8 cellular contexts compared by ENCODE assay signal in genomic region chr18:267688-268552, GRCh38. TPM values are rescaled to one million over a fixed set of nuclear protein-coding genes. Genes with fewer than 3 reads are reported as not detected.
DNase-seq lines count a peak whose midpoint lies in the region; ATAC-seq and TF ChIP-seq lines count a peak whose summit lies in the region.

THOC1 (minus strand) TSS chr18:268047; CDS start chr18:268019, 28 bp downstream.

- H3K4me1 ChIP-seq in ES-I3 (ENCODE audit: insufficient read depth, low read length) (peaks cover 17% of the 10 kb centered on the region; the same call in 1 of the 2 replicates), Loucy (ENCODE audit: insufficient read depth, low read length, poor library complexity, severe bottlenecking) (peaks cover 39% of the 10 kb centered on the region)

- H3K27me3 Mint-ChIP-seq in natural killer cell treated with Interleukin-12 subunit alpha and Interleukin-12 subunit beta and Interleukin-15 and Interleukin-18, amount 100 ng/mL, for 72 hours = no peaks in the 10 kb centered on the region

- peak within 1 kb of the TSS; percentile 95 for H3K4me3 Mint-ChIP-seq in natural killer cell treated with Interleukin-12 subunit alpha and Interleukin-12 subunit beta and Interleukin-15 and Interleukin-18, amount 100 ng/mL, for 72 hours

- H3K9me3 Mint-ChIP-seq in natural killer cell treated with Interleukin-12 subunit alpha and Interleukin-12 subunit beta and Interleukin-15 and Interleukin-18, amount 100 ng/mL, for 72 hours = no peaks in the 10 kb centered on the region

- peaks cover 21 to 30% of the 10 kb centered on the region in 2 donors for H3K4me1 Mint-ChIP-seq in natural killer cell treated with Interleukin-12 subunit alpha and Interleukin-12 subunit beta and Interleukin-15 and Interleukin-18, amount 100 ng/mL, for 72 hours (ENCODE audit: low read depth in 2 of 2)

- H3K36me3 ChIP-seq in ES-I3 (ENCODE audit: insufficient read depth, low read length) = peaks cover 7% of the 10 kb centered on the region; the same call in 1 of the 2 replicates
- peaks cover 2% of the 10 kb centered on the region for H3K36me3 ChIP-seq in H7 (replicated peaks; ENCODE audit: control insufficient read depth, insufficient read depth, low read length)
- H3K36me3 ChIP-seq in Loucy (ENCODE audit: insufficient read depth, low read length) = peaks cover 8% of the 10 kb centered on the region; the same call in 1 of the 2 replicates

- peak within 1 kb of the TSS; percentile 98 to 100 for H3K27ac Mint-ChIP-seq in natural killer cell treated with Interleukin-12 subunit alpha and Interleukin-12 subunit beta and Interleukin-15 and Interleukin-18, amount 100 ng/mL, for 72 hours

- peak within 1 kb of the TSS; percentile 83 for H2AFZ ChIP-seq in Loucy (ENCODE audit: low read length)

- H3K9me3 ChIP-seq in ES-I3 (ENCODE audit: control insufficient read depth, insufficient read depth, low read length) (no peaks in the 10 kb centered on the region), Loucy (ENCODE audit: insufficient read depth, low read depth, low read length) (no peaks in the 10 kb centered on the region)

- H3K9me2 ChIP-seq in Loucy (replicated peaks; ENCODE audit: low read depth, low read length) = no peaks in the 10 kb centered on the region

- peak within 1 kb of the TSS; percentile 87 for H3K4me3 ChIP-seq in H7 (ENCODE audit: insufficient read depth, low read depth, low read length)
- peak within 1 kb of the TSS; percentile 80 for H3K4me3 ChIP-seq in Loucy (ENCODE audit: low read length, poor library complexity, severe bottlenecking)
- peak within 1 kb of the TSS; percentile 94 for H3K4me3 ChIP-seq in fibroblast of pulmonary artery (replicated peaks; ENCODE audit: low read depth, low read length)

- TF ChIP-seq CTCF in Loucy (conservative IDR thresholded peaks at IDR 0.05; ENCODE audit: low read length) (no peak), fibroblast of pulmonary artery (IDR thresholded peaks at IDR 0.05; ENCODE audit: low read length, missing control alignments) (no peak)

- DNase-seq in H7 (peak; percentile 91), SHP77 (lab: John Stamatoyannopoulos, UW) (peak; percentile 77 to 85), fibroblast of pulmonary artery (ENCODE audit: low read depth) (peak; percentile 92)
- DNase-seq in activated effector memory CD4-positive, alpha-beta T cell treated with Interleukin-2 at 50 U/mL for 16 hours = peak; percentile 86
- DNase-seq in natural killer cell treated with Interleukin-12 subunit alpha and Interleukin-12 subunit beta and Interleukin-15 and Interleukin-18, amount 100 ng/mL, for 72 hours (ENCODE audit: low spot score) = peak; percentile 96
- DNase-seq in stimulated activated naive CD4-positive, alpha-beta T cell treated with Interleukin-2 at 50 U/mL for 16 hours (lab: John Stamatoyannopoulos, UW) = peak; percentile 97

- peaks cover 15% of the 10 kb centered on the region for H3K36me3 Mint-ChIP-seq in natural killer cell treated with Interleukin-12 subunit alpha and Interleukin-12 subunit beta and Interleukin-15 and Interleukin-18, amount 100 ng/mL, for 72 hours

- no peaks in the 10 kb centered on the region for H3F3A ChIP-seq in Loucy (ENCODE audit: low read depth)

- ATAC-seq in natural killer cell treated with Interleukin-12 subunit alpha and Interleukin-12 subunit beta and Interleukin-15 and Interleukin-18, amount 100 ng/mL, for 72 hours = peak; percentile 97

- H4K20me1 ChIP-seq in Loucy (ENCODE audit: insufficient read depth, low read length, poor library complexity, severe bottlenecking) = peaks cover 6% of the 10 kb centered on the region

- H3K79me2 ChIP-seq in Loucy (ENCODE audit: insufficient read depth, low read length) = peaks cover 39% of the 10 kb centered on the region

- peak within 1 kb of the TSS; percentile 89 for H3K4me2 ChIP-seq in Loucy (ENCODE audit: low read depth, low read length, poor library complexity, severe bottlenecking)

- H3K9ac ChIP-seq in ES-I3 (ENCODE audit: low read depth, low read length) (peak within 1 kb of the TSS; percentile 95), Loucy (ENCODE audit: low read depth, low read length, poor library complexity, severe bottlenecking) (peak within 1 kb of the TSS; percentile 90)

- H3K27me3 ChIP-seq in H7 (ENCODE audit: control insufficient read depth, insufficient read depth, low read length) (no peaks in the 10 kb centered on the region), Loucy (ENCODE audit: insufficient read depth, low read length, poor library complexity, severe bottlenecking) (no peaks in the 10 kb centered on the region)

RNA-seq across cellular contexts. Expression of gene THOC1, which starts in this region (rescaled TPM):
- 53.6 and 76.6 TPM in 2 replicates for total RNA-seq in H7 (2014; rRNA removed; shearing (Covaris generic))
- total RNA-seq in natural killer cell treated with Interleukin-12 subunit alpha and Interleukin-12 subunit beta and Interleukin-15 and Interleukin-18, amount 100 ng/mL, for 72 hours = 10 to 100 TPM; 45.4 to 72.6 TPM

Comparison
In these comparisons a context has a peak if more than half of its experiments do, and no peak if none do; other contexts are left out.
1. Peak in every context shown above with its lines: DNase-seq, ATAC-seq and H3K4me3 ChIP-seq.